ENCODE assay signal across 7 cellular contexts in genomic region chr3:57557088-57557537, GRCh38. TPM values are rescaled to one million over a fixed set of nuclear protein-coding genes. Genes with fewer than 3 reads are reported as not detected.
A peak's percentile ranks its signal among the peaks of the same experiment; 100 is the strongest.
DNase-seq lines count a peak whose midpoint lies in the region; ATAC-seq and TF ChIP-seq lines count a peak whose summit lies in the region.

No MANE protein-coding gene starts in this region.

- no peak for TF ChIP-seq EP300 in suprapubic skin (IDR thresholded peaks at IDR 0.05)

- no peak for TF ChIP-seq POLR2A in suprapubic skin (IDR thresholded peaks at IDR 0.05)

- H3K27me3 ChIP-seq in dorsolateral prefrontal cortex = no peaks in the 10 kb centered on the region
- H3K27me3 ChIP-seq in suprapubic skin = no peaks in the 10 kb centered on the region

- TF ChIP-seq CTCF in dorsolateral prefrontal cortex (IDR thresholded peaks at IDR 0.05 in 54 of 56, conservative IDR thresholded peaks at IDR 0.05 in 2 of 56; ENCODE audit: low read depth in 1 of 56, partially characterized antibody in 56 of 56) (no peak), mucosa of descending colon (IDR thresholded peaks at IDR 0.05) (no peak), suprapubic skin (IDR thresholded peaks at IDR 0.05) (no peak)

- ATAC-seq in GM18502 (IDR thresholded peaks at IDR 0.05; ENCODE audit: poor library complexity, unreplicated experiment) (peak; percentile 21), mucosa of descending colon (peak; percentile 27)

- H3K9me3 ChIP-seq in mucosa of descending colon (no peaks in the 10 kb centered on the region), suprapubic skin (no peaks in the 10 kb centered on the region)

- 0% methylated on average over 7 of the region's 29 CpGs for WGBS in suprapubic skin

- H3K27ac ChIP-seq in dorsolateral prefrontal cortex (peak overlapping the region in 31 of 59 donors; percentile 16 to 98 (median 94)), suprapubic skin (peak overlapping the region; percentile 93)

- H3K36me3 ChIP-seq in mucosa of descending colon (ENCODE audit: low read depth) (no peaks in the 10 kb centered on the region), suprapubic skin (peaks cover 12% of the 10 kb centered on the region)

- H3K4me3 ChIP-seq in dorsolateral prefrontal cortex (peak overlapping the region; percentile 63 to 100 (median 94)), mucosa of descending colon (peak overlapping the region; percentile 81), suprapubic skin (peak overlapping the region; percentile 79)

- DNase-seq in HT1080 (ENCODE audit: low read depth) (peak; percentile 20), dorsolateral prefrontal cortex (peak in 1 of 10 donors; percentile 6), mucosa of descending colon (peak; percentile 27 to 53 (median 48)), suprapubic skin (ENCODE audit: low spot score in 2 of 2) (no peak), NCI-H2107 treated with DMSO at 0.1 percent for 48 hours (lab: John Stamatoyannopoulos, UW; ENCODE audit: unreplicated experiment) (no peak)
- peak; percentile 6 for DNase-seq in activated CD4-positive, CD25-positive, alpha-beta regulatory T cell treated with anti-CD3 and anti-CD28 coated beads, Interleukin-2, amount 50 U/mL, for 16 hours (ENCODE audit: low read depth, low spot score)

- intact Hi-C loops in dorsolateral prefrontal cortex (cut with DNase I) (loop anchor here (2.0 to 10.0 kb wide), 6 partner anchors 40 to 382 kb away; partner anchors contain the start of genes SLMAP (in 2 of the 2), APPL1 (in 1 of the 2), ARF4 (in 1 of the 2) and DENND6A (in 1 of the 2)), mucosa of descending colon (cut with DNase I, micrococcal nuclease) (loop anchor here in 1 of 2 donors (2.0 kb wide), 1 partner anchor 40 kb away; the partner anchor contains the start of gene ARF4)

- H3K4me1 ChIP-seq in mucosa of descending colon (ENCODE audit: low read depth) (peaks cover 21% of the 10 kb centered on the region), suprapubic skin (peaks cover 44% of the 10 kb centered on the region)

RNA-seq across cellular contexts. Expression of gene PDE12, which starts 1.0 kb away (rescaled TPM):
- total RNA-seq in HT1080 (2014; rRNA removed; shearing (Covaris generic)) = 24.7 and 33.5 TPM in 2 replicates
- polyA plus RNA-seq in HT1080 (2015; cell fraction: cytosol; rRNA removed) = 19.1 and 20.8 TPM in 2 replicates
- polyA plus RNA-seq in HT1080 (2015; cell fraction: nucleus; rRNA removed) = 34.0 and 34.1 TPM in 2 replicates
- total RNA-seq in dorsolateral prefrontal cortex = 10 to 100 TPM; 17.3 to 29.8 (median 22.0) TPM
- total RNA-seq in mucosa of descending colon = 10 to 100 TPM; 18.2 to 19.9 (median 19.5) TPM
- total RNA-seq in suprapubic skin = 10 to 100 TPM; 19.6 to 28.7 (median 25.0) TPM

RNA-seq across cellular contexts. Expression of gene DNAH12, which starts 13.0 kb away (rescaled TPM):
- total RNA-seq in HT1080 (2014; rRNA removed; shearing (Covaris generic)) = 0.02 TPM in 1 of 2 replicates, not detected in the other
- 0.06 TPM in 1 of 2 replicates, not detected in the other for polyA plus RNA-seq in HT1080 (2015; cell fraction: cytosol; rRNA removed)
- polyA plus RNA-seq in HT1080 (2015; cell fraction: nucleus; rRNA removed) = 0.15 and 0.47 TPM in 2 replicates
- total RNA-seq in dorsolateral prefrontal cortex (1 to 10 TPM in 44 of 120 experiments, under 1 TPM in 76; 0.14 to 2.8 (median 0.85) TPM), mucosa of descending colon (under 1 TPM; 0.07 to 0.26 (median 0.16) TPM), suprapubic skin (under 1 TPM in 1 of 4 donors, not detected in 3; 0.73 TPM)

RNA-seq across cellular contexts. Expression of gene ARF4, which starts 40.0 kb away (rescaled TPM):
- 169 and 206 TPM in 2 replicates for total RNA-seq in HT1080 (2014; rRNA removed; shearing (Covaris generic))
- polyA plus RNA-seq in HT1080 (2015; cell fraction: cytosol; rRNA removed) = 327 and 376 TPM in 2 replicates
- 245 and 311 TPM in 2 replicates for polyA plus RNA-seq in HT1080 (2015; cell fraction: nucleus; rRNA removed)
- total RNA-seq in dorsolateral prefrontal cortex = 10 to 100 TPM; 45.6 to 76.9 (median 61.0) TPM
- 100 to 1,000 TPM; 114 to 164 (median 115) TPM for total RNA-seq in mucosa of descending colon
- total RNA-seq in suprapubic skin = 10 to 100 TPM; 50.9 to 72.1 (median 63.4) TPM

Comparison
In these comparisons a context has a peak if more than half of its experiments do, and no peak if none do; other contexts are left out.
1. DNase-seq: peak in HT1080 (single experiment), activated CD4-positive, CD25-positive, alpha-beta regulatory T cell treated with anti-CD3 and anti-CD28 coated beads, Interleukin-2, amount 50 U/mL, for 16 hours (single experiment) and mucosa of descending colon (3 of 3); none in suprapubic skin (0 of 2) and NCI-H2107 treated with DMSO at 0.1 percent for 48 hours (single experiment).
2. Peak in every context shown above with its lines, with median percentiles within 50 percentile points of each other: H3K4me3 ChIP-seq.